Comparison of ENCODE assay signal across 2 cellular contexts in the genomic region with DNA sequence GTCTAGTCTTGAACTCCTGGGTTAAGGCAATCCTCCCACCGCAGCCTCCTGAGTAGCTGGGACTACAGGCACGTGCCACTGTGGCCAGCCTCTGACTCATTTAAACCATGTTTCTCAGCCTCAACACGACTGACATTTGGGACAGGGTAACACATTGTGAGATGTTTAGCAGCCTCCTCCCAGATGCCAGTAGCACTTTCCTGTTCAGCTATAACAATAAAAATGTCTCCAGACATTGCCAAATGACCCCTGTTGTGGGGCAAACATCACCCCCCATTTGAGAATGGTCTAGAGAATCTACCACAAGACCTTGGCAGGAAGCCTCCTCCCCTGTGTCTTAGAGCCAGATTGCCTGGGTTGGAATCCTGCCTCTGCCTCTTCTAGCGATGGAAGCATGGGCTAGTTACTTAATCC.
TF ChIP-seq lines count a peak whose summit lies in the region.

No MANE protein-coding gene starts in this region.

TF ChIP-seq in IMR-90, 13 proteins besides CTCF, POLR2A, EP300 and RAD21:
- TF ChIP-seq, protein P1, sequence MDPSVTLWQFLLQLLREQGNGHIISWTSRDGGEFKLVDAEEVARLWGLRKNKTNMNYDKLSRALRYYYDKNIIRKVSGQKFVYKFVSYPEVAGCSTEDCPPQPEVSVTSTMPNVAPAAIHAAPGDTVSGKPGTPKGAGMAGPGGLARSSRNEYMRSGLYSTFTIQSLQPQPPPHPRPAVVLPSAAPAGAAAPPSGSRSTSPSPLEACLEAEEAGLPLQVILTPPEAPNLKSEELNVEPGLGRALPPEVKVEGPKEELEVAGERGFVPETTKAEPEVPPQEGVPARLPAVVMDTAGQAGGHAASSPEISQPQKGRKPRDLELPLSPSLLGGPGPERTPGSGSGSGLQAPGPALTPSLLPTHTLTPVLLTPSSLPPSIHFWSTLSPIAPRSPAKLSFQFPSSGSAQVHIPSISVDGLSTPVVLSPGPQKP (IDR thresholded peaks at IDR 0.05; ENCODE audit: borderline replicate concordance, low read depth, low read length) = no peak
- no peak for TF ChIP-seq CHD1 (IDR thresholded peaks at IDR 0.05; ENCODE audit: low read depth, low read length)
- TF ChIP-seq FOS (IDR thresholded peaks at IDR 0.05; ENCODE audit: low read depth, low read length) = no peak
- no peak for TF ChIP-seq MAZ (IDR thresholded peaks at IDR 0.05; ENCODE audit: borderline replicate concordance, low read depth, low read length)
- TF ChIP-seq BHLHE40 (IDR thresholded peaks at IDR 0.05; ENCODE audit: low read depth, low read length) = peak; percentile 96
- peak; percentile 70; the same call in 1 of the 2 replicates for TF ChIP-seq USF2 (IDR thresholded peaks at IDR 0.05; ENCODE audit: low read depth, low read length)
- TF ChIP-seq RCOR1 (IDR thresholded peaks at IDR 0.05; ENCODE audit: insufficient replicate concordance, low read length) = no peak
- peak; percentile 23; the same call in 1 of the 2 replicates for TF ChIP-seq MXI1 (IDR thresholded peaks at IDR 0.05; ENCODE audit: borderline replicate concordance, low read depth, low read length)
- no peak for TF ChIP-seq CEBPB (IDR thresholded peaks at IDR 0.05; ENCODE audit: low read depth, low read length)
- TF ChIP-seq RFX5 (IDR thresholded peaks at IDR 0.05; ENCODE audit: low read depth, low read length) = no peak
- TF ChIP-seq MAFK (IDR thresholded peaks at IDR 0.05; ENCODE audit: low read depth, low read length) = no peak

TF ChIP-seq in GM12878, 131 proteins besides CTCF, POLR2A, EP300 and RAD21:
- no peak for TF ChIP-seq FOXK2 (IDR thresholded peaks at IDR 0.05)
- peak; percentile 29; the same call in 1 of the 2 replicates for TF ChIP-seq JUNB (IDR thresholded peaks at IDR 0.05)
- TF ChIP-seq YY1 (IDR thresholded peaks at IDR 0.05; ENCODE audit: low read depth, low read length) = no peak
- TF ChIP-seq TBL1XR1 (IDR thresholded peaks at IDR 0.05; ENCODE audit: low read depth, low read length) = no peak
- TF ChIP-seq YBX1 (IDR thresholded peaks at IDR 0.05) = no peak
- no peak for TF ChIP-seq NR2C1 (IDR thresholded peaks at IDR 0.05)
- TF ChIP-seq BCLAF1 (IDR thresholded peaks at IDR 0.05) = no peak
- TF ChIP-seq, protein P2, sequence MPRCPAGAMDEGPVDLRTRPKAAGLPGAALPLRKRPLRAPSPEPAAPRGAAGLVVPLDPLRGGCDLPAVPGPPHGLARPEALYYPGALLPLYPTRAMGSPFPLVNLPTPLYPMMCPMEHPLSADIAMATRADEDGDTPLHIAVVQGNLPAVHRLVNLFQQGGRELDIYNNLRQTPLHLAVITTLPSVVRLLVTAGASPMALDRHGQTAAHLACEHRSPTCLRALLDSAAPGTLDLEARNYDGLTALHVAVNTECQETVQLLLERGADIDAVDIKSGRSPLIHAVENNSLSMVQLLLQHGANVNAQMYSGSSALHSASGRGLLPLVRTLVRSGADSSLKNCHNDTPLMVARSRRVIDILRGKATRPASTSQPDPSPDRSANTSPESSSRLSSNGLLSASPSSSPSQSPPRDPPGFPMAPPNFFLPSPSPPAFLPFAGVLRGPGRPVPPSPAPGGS (IDR thresholded peaks at IDR 0.05; ENCODE audit: borderline replicate concordance, insufficient read depth, low read depth, low read length, poor library complexity, severe bottlenecking) = peak; percentile 41
- TF ChIP-seq ASH2L (IDR thresholded peaks at IDR 0.05; ENCODE audit: borderline replicate concordance, low read depth) = no peak
- TF ChIP-seq, protein P3, sequence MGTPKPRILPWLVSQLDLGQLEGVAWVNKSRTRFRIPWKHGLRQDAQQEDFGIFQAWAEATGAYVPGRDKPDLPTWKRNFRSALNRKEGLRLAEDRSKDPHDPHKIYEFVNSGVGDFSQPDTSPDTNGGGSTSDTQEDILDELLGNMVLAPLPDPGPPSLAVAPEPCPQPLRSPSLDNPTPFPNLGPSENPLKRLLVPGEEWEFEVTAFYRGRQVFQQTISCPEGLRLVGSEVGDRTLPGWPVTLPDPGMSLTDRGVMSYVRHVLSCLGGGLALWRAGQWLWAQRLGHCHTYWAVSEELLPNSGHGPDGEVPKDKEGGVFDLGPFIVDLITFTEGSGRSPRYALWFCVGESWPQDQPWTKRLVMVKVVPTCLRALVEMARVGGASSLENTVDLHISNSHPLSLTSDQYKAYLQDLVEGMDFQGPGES (IDR thresholded peaks at IDR 0.05) = no peak
- peak; percentile 53; the same call in 1 of the 2 replicates for TF ChIP-seq IRF4 (IDR thresholded peaks at IDR 0.05; ENCODE audit: low read depth, low read length)
- peak; percentile 82 for TF ChIP-seq RUNX3 (IDR thresholded peaks at IDR 0.05; ENCODE audit: low read length)
- peak; percentile 51; the same call in 1 of the 2 replicates for TF ChIP-seq RAD51 (IDR thresholded peaks at IDR 0.05)
- no peak for TF ChIP-seq DPF2 (IDR thresholded peaks at IDR 0.05)
- TF ChIP-seq SMC3 (IDR thresholded peaks at IDR 0.05; ENCODE audit: borderline replicate concordance, low read length) = no peak
- peak; percentile 96 to 97 for TF ChIP-seq BHLHE40 (IDR thresholded peaks at IDR 0.05; ENCODE audit: borderline replicate concordance in 1 of 2, low read depth in 2 of 2, low read length in 1 of 2)
- TF ChIP-seq MEF2B (IDR thresholded peaks at IDR 0.05; ENCODE audit: partially characterized antibody, poor library complexity, severe bottlenecking) = no peak
- no peak for TF ChIP-seq HDGF (IDR thresholded peaks at IDR 0.05)
- TF ChIP-seq, protein P4, sequence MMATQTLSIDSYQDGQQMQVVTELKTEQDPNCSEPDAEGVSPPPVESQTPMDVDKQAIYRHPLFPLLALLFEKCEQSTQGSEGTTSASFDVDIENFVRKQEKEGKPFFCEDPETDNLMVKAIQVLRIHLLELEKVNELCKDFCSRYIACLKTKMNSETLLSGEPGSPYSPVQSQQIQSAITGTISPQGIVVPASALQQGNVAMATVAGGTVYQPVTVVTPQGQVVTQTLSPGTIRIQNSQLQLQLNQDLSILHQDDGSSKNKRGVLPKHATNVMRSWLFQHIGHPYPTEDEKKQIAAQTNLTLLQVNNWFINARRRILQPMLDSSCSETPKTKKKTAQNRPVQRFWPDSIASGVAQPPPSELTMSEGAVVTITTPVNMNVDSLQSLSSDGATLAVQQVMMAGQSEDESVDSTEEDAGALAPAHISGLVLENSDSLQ (IDR thresholded peaks at IDR 0.05) = no peak
